18 cellular contexts compared by ENCODE assay signal in the genomic region with DNA sequence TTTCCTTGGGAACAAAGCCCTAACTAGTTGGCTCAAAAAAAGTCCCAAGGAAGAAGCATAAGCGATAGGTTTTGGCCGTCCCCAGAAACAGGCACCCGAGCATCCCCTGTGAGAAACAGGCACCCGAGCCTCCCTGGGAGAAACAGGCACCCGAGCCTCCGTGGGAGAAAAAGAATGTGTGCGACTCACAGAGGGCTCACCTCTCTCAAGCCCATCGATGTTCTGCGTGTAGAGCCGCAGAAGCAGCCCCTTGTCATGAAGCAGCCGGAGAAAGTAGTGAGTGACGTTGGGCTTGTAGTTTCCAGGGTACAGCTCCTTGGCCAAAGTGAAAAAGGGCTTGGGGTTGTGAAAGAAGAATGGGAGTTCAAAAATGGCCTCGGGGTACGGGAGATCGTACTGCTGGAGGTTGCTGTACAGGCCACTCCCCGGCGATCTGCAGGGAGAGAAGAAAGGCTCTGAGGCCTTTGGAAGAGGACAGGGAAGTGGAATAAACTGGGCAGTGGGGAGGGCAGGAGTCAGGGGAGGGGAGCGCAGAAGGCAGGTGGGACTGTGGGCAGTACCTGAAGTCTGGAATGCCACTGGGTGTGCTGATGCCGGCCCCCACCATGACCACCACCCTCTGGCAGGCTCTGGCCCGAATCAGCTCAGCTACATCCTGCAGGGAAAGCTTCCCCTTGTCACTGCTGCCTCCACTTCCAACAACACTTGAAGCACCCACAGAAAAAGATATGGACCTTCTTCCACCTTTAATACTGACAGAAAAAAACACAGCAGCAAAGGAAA. TPM values are rescaled to one million over a fixed set of nuclear protein-coding genes. Genes with fewer than 3 reads are reported as not detected.
DNase-seq lines count a peak whose midpoint lies in the region; ATAC-seq lines count a peak whose summit lies in the region.
"Had no signal": no experiment of that assay in that cellular context is flagged by ENCODE, and none has a peak within 500 bp of the region (broad histone marks: within the 10 kb centered on the region; RNA-seq: fewer than 3 reads in every experiment).

No MANE protein-coding gene starts in this region.

- no peak overlapping the region for H3K4me3 ChIP-seq in CD4-positive, alpha-beta memory T cell (ENCODE audit: low read length in 2 of 2)
- H3K4me3 ChIP-seq: BLaER1 treated with 17β-estradiol and CSF1 and Interleukin-3, amounts not matched to agents 10 nM and 100 nM; GM12878 had no signal

- H3K9me3 Mint-ChIP-seq in activated CD4-positive, alpha-beta memory T cell treated with anti-CD3 and anti-CD28 coated beads for 36 hours, result no peaks in the 10 kb centered on the region
- no peaks in the 10 kb centered on the region for H3K9me3 Mint-ChIP-seq in activated CD4-positive, alpha-beta memory T cell treated with anti-CD3 and anti-CD28 coated beads, Interleukin-2, amount 10 ng/mL, durations not matched to agents 7 days and 5 days
- H3K9me3 Mint-ChIP-seq in CD4-positive, alpha-beta memory T cell, result no peaks in the 10 kb centered on the region
- no peaks in the 10 kb centered on the region for H3K9me3 Mint-ChIP-seq in activated naive CD8-positive, alpha-beta T cell (ENCODE audit: low read depth)
- no peaks in the 10 kb centered on the region for H3K9me3 Mint-ChIP-seq in stimulated activated naive CD8-positive, alpha-beta T cell treated with anti-CD3 and anti-CD28 coated beads, Interleukin-15, amount 100 ng/mL, for 72 hours
- H3K9me3 Mint-ChIP-seq: H9 had no signal

- POLR2A ChIA-PET in activated CD4-positive, alpha-beta memory T cell treated with anti-CD3 and anti-CD28 coated beads for 36 hours (lab: Charles Lee), result no interaction called here
- POLR2A ChIA-PET in activated CD4-positive, alpha-beta memory T cell treated with anti-CD3 and anti-CD28 coated beads, Interleukin-2, amount 10 ng/mL, durations not matched to agents 7 days and 5 days (lab: Charles Lee), result no interaction called here
- POLR2A ChIA-PET in CD4-positive, alpha-beta memory T cell (lab: Charles Lee; ENCODE audit: partially characterized antibody), result interaction anchor here (4.8 to 10.9 kb wide), 2 partner anchors 26 to 47 kb away, joined by 29 to 144 read pairs; a partner anchor contains a TSS

- H3K36me3 Mint-ChIP-seq in activated CD4-positive, alpha-beta memory T cell treated with anti-CD3 and anti-CD28 coated beads for 36 hours, result peaks cover 5% of the 10 kb centered on the region
- peaks cover 6% of the 10 kb centered on the region for H3K36me3 Mint-ChIP-seq in activated CD4-positive, alpha-beta memory T cell treated with anti-CD3 and anti-CD28 coated beads, Interleukin-2, amount 10 ng/mL, durations not matched to agents 7 days and 5 days (ENCODE audit: low read depth)
- peaks cover 3 to 27% of the 10 kb centered on the region in 2 donors for H3K36me3 Mint-ChIP-seq in CD4-positive, alpha-beta memory T cell
- no peaks in the 10 kb centered on the region for H3K36me3 Mint-ChIP-seq in activated naive CD8-positive, alpha-beta T cell

- DNase-seq in activated CD4-positive, alpha-beta memory T cell treated with anti-CD3 and anti-CD28 coated beads for 36 hours, result peak; percentile 4
- no peak for DNase-seq in activated CD4-positive, alpha-beta memory T cell treated with anti-CD3 and anti-CD28 coated beads, Interleukin-2, amount 10 ng/mL, durations not matched to agents 7 days and 5 days
- no peak for DNase-seq in CD4-positive, alpha-beta memory T cell
- DNase-seq in mesenteric fat pad (ENCODE audit: low spot score), result peak; percentile 75
- no peak for DNase-seq in stimulated activated naive CD8-positive, alpha-beta T cell treated with anti-CD3 and anti-CD28 coated beads, Interleukin-15, amount 100 ng/mL, for 72 hours
- DNase-seq in KG1 (lab: John Stamatoyannopoulos, UW), result no peak
- DNase-seq: H9, NCI-H1436 treated with DMSO at 0.1 percent for 48 hours, NCI-H2081 treated with DMSO at 0.1 percent for 48 hours, NCI-H524 had no signal

- H3K27me3 ChIP-seq in CD4-positive, alpha-beta memory T cell (ENCODE audit: insufficient read depth, low read length), result no peaks in the 10 kb centered on the region
- H3K27me3 ChIP-seq: BLaER1 treated with 17β-estradiol and CSF1 and Interleukin-3, amounts not matched to agents 10 nM and 100 nM had no signal

- no peak overlapping the region for H3K27ac Mint-ChIP-seq in activated CD4-positive, alpha-beta memory T cell treated with anti-CD3 and anti-CD28 coated beads for 36 hours
- H3K27ac Mint-ChIP-seq in activated CD4-positive, alpha-beta memory T cell treated with anti-CD3 and anti-CD28 coated beads, Interleukin-2, amount 10 ng/mL, durations not matched to agents 7 days and 5 days, result no peak overlapping the region
- H3K27ac Mint-ChIP-seq in CD4-positive, alpha-beta memory T cell, result peak overlapping the region; percentile 9 to 83 (median 27)
- peak overlapping the region; percentile 59 for H3K27ac Mint-ChIP-seq in activated naive CD8-positive, alpha-beta T cell
- no peak overlapping the region for H3K27ac Mint-ChIP-seq in stimulated activated naive CD8-positive, alpha-beta T cell treated with anti-CD3 and anti-CD28 coated beads, Interleukin-15, amount 100 ng/mL, for 72 hours

- H3K9me3 ChIP-seq in CD4-positive, alpha-beta memory T cell (ENCODE audit: control insufficient read depth in 1 of 2, low read length in 2 of 2), result no peaks in the 10 kb centered on the region
- H3K9me3 ChIP-seq: BLaER1 treated with 17β-estradiol and CSF1 and Interleukin-3, amounts not matched to agents 10 nM and 100 nM had no signal

- no peaks in the 10 kb centered on the region for H3K27me3 Mint-ChIP-seq in activated CD4-positive, alpha-beta memory T cell treated with anti-CD3 and anti-CD28 coated beads for 36 hours
- no peaks in the 10 kb centered on the region for H3K27me3 Mint-ChIP-seq in activated CD4-positive, alpha-beta memory T cell treated with anti-CD3 and anti-CD28 coated beads, Interleukin-2, amount 10 ng/mL, durations not matched to agents 7 days and 5 days
- H3K27me3 Mint-ChIP-seq in CD4-positive, alpha-beta memory T cell, result no peaks in the 10 kb centered on the region
- H3K27me3 Mint-ChIP-seq in activated naive CD8-positive, alpha-beta T cell, result no peaks in the 10 kb centered on the region
- no peaks in the 10 kb centered on the region for H3K27me3 Mint-ChIP-seq in stimulated activated naive CD8-positive, alpha-beta T cell treated with anti-CD3 and anti-CD28 coated beads, Interleukin-15, amount 100 ng/mL, for 72 hours

- intact Hi-C loops in activated CD4-positive, alpha-beta memory T cell treated with anti-CD3 and anti-CD28 coated beads for 36 hours (cut with micrococcal nuclease), result no loop called here
- intact Hi-C loops in CD4-positive, alpha-beta memory T cell (cut with micrococcal nuclease), result no loop called here

- CTCF ChIA-PET in activated CD4-positive, alpha-beta memory T cell treated with anti-CD3 and anti-CD28 coated beads for 36 hours (lab: Charles Lee), result no interaction called here
- CTCF ChIA-PET in activated CD4-positive, alpha-beta memory T cell treated with anti-CD3 and anti-CD28 coated beads, Interleukin-2, amount 10 ng/mL, durations not matched to agents 7 days and 5 days (lab: Charles Lee), result no interaction called here
- CTCF ChIA-PET in CD4-positive, alpha-beta memory T cell (lab: Charles Lee; ENCODE audit: partially characterized antibody), result interaction anchor here (1.5 kb wide), 1 partner anchor 217 kb away, joined by 3 read pairs; a partner anchor contains a TSS

- H3K36me3 ChIP-seq in CD4-positive, alpha-beta memory T cell (ENCODE audit: insufficient read depth, low read length), result no peaks in the 10 kb centered on the region

- peaks cover 17% of the 10 kb centered on the region for H3K4me1 Mint-ChIP-seq in activated CD4-positive, alpha-beta memory T cell treated with anti-CD3 and anti-CD28 coated beads for 36 hours (ENCODE audit: low read depth)
- peaks cover 15% of the 10 kb centered on the region for H3K4me1 Mint-ChIP-seq in activated CD4-positive, alpha-beta memory T cell treated with anti-CD3 and anti-CD28 coated beads, Interleukin-2, amount 10 ng/mL, durations not matched to agents 7 days and 5 days
- peaks cover 14 to 36% (median 24%) of the 10 kb centered on the region in 4 donors for H3K4me1 Mint-ChIP-seq in CD4-positive, alpha-beta memory T cell
- peaks cover 29% of the 10 kb centered on the region for H3K4me1 Mint-ChIP-seq in activated naive CD8-positive, alpha-beta T cell (ENCODE audit: low read depth)
- peaks cover 40% of the 10 kb centered on the region for H3K4me1 Mint-ChIP-seq in stimulated activated naive CD8-positive, alpha-beta T cell treated with anti-CD3 and anti-CD28 coated beads, Interleukin-15, amount 100 ng/mL, for 72 hours

- H3K4me1 ChIP-seq in CD4-positive, alpha-beta memory T cell (ENCODE audit: insufficient read depth, low read length), result peaks cover 17% of the 10 kb centered on the region

- ATAC-seq in stimulated activated naive CD8-positive, alpha-beta T cell treated with anti-CD3 and anti-CD28 coated beads, Interleukin-15, amount 100 ng/mL, for 72 hours, result no peak
- ATAC-seq in GM19035 (IDR thresholded peaks at IDR 0.05; ENCODE audit: unreplicated experiment), result no peak
- ATAC-seq: GM12878 had no signal

- no peak overlapping the region for H3K4me3 Mint-ChIP-seq in activated CD4-positive, alpha-beta memory T cell treated with anti-CD3 and anti-CD28 coated beads for 36 hours
- H3K4me3 Mint-ChIP-seq in activated CD4-positive, alpha-beta memory T cell treated with anti-CD3 and anti-CD28 coated beads, Interleukin-2, amount 10 ng/mL, durations not matched to agents 7 days and 5 days, result no peak overlapping the region
- H3K4me3 Mint-ChIP-seq in CD4-positive, alpha-beta memory T cell, result peak overlapping the region in 1 of 8 donors; percentile 54
- no peak overlapping the region for H3K4me3 Mint-ChIP-seq in activated naive CD8-positive, alpha-beta T cell
- no peak overlapping the region for H3K4me3 Mint-ChIP-seq in stimulated activated naive CD8-positive, alpha-beta T cell treated with anti-CD3 and anti-CD28 coated beads, Interleukin-15, amount 100 ng/mL, for 72 hours

- H3K27ac ChIP-seq in CD4-positive, alpha-beta memory T cell (ENCODE audit: low read depth, low read length), result no peak overlapping the region
- H3K27ac ChIP-seq: BLaER1 treated with 17β-estradiol and CSF1 and Interleukin-3, amounts not matched to agents 10 nM and 100 nM had no signal

RNA-seq across cellular contexts. Expression of a gene that starts 3.2 kb away (rescaled TPM):
- total RNA-seq in activated CD4-positive, alpha-beta memory T cell treated with anti-CD3 and anti-CD28 coated beads for 36 hours, result 10 to 100 TPM; 16.1 to 17.6 TPM
- total RNA-seq in activated CD4-positive, alpha-beta memory T cell treated with anti-CD3 and anti-CD28 coated beads, Interleukin-2, amount 10 ng/mL, durations not matched to agents 7 days and 5 days, result 10 to 100 TPM; 11.6 to 16.3 TPM
- total RNA-seq in CD4-positive, alpha-beta memory T cell, result 10 to 100 TPM; 26.5 to 30.7 TPM
- 10 to 100 TPM; 11.2 to 11.6 TPM for polyA plus RNA-seq in CD4-positive, alpha-beta memory T cell
- 14.1 TPM for total RNA-seq in mesenteric fat pad

RNA-seq across cellular contexts. Expression of a gene that starts 3.8 kb away (rescaled TPM):
- total RNA-seq in activated CD4-positive, alpha-beta memory T cell treated with anti-CD3 and anti-CD28 coated beads for 36 hours, result 100 to 1,000 TPM; 210 to 214 TPM
- 100 to 1,000 TPM; 156 to 160 TPM for total RNA-seq in activated CD4-positive, alpha-beta memory T cell treated with anti-CD3 and anti-CD28 coated beads, Interleukin-2, amount 10 ng/mL, durations not matched to agents 7 days and 5 days
- 100 to 1,000 TPM in 1 of 2 experiments, 10 to 100 TPM in 1; 99.9 to 107 TPM for total RNA-seq in CD4-positive, alpha-beta memory T cell
- 100 to 1,000 TPM; 179 to 247 TPM for polyA plus RNA-seq in CD4-positive, alpha-beta memory T cell
- 100 TPM for total RNA-seq in mesenteric fat pad

RNA-seq across cellular contexts. Expression of a gene that starts 25.5 kb away (rescaled TPM):
- 100 to 1,000 TPM; 100 to 104 TPM for total RNA-seq in activated CD4-positive, alpha-beta memory T cell treated with anti-CD3 and anti-CD28 coated beads for 36 hours
- total RNA-seq in activated CD4-positive, alpha-beta memory T cell treated with anti-CD3 and anti-CD28 coated beads, Interleukin-2, amount 10 ng/mL, durations not matched to agents 7 days and 5 days, result 100 to 1,000 TPM in 1 of 2 experiments, 10 to 100 TPM in 1; 98.7 to 103 TPM
- total RNA-seq in CD4-positive, alpha-beta memory T cell, result 100 to 1,000 TPM in 1 of 2 experiments, 10 to 100 TPM in 1; 96.7 to 111 TPM
- polyA plus RNA-seq in CD4-positive, alpha-beta memory T cell, result 100 to 1,000 TPM in 1 of 2 donors, 10 to 100 TPM in 1; 91.2 to 106 TPM
- total RNA-seq in mesenteric fat pad, result 107 TPM

RNA-seq across cellular contexts. Expression of a gene that starts 25.8 kb away (rescaled TPM):
- total RNA-seq in activated CD4-positive, alpha-beta memory T cell treated with anti-CD3 and anti-CD28 coated beads for 36 hours, result 10 to 100 TPM; 51.0 to 53.2 TPM
- total RNA-seq in activated CD4-positive, alpha-beta memory T cell treated with anti-CD3 and anti-CD28 coated beads, Interleukin-2, amount 10 ng/mL, durations not matched to agents 7 days and 5 days, result 10 to 100 TPM; 39.3 to 44.5 TPM
- total RNA-seq in CD4-positive, alpha-beta memory T cell, result 100 to 1,000 TPM; 122 to 129 TPM
- 10 to 100 TPM; 61.9 to 64.5 TPM for polyA plus RNA-seq in CD4-positive, alpha-beta memory T cell
- 53.4 TPM for total RNA-seq in mesenteric fat pad

RNA-seq across cellular contexts. Expression of a gene that starts 40.1 kb away (rescaled TPM):
- not detected for total RNA-seq in activated CD4-positive, alpha-beta memory T cell treated with anti-CD3 and anti-CD28 coated beads for 36 hours
- total RNA-seq in activated CD4-positive, alpha-beta memory T cell treated with anti-CD3 and anti-CD28 coated beads, Interleukin-2, amount 10 ng/mL, durations not matched to agents 7 days and 5 days, result not detected
- not detected for total RNA-seq in CD4-positive, alpha-beta memory T cell
- polyA plus RNA-seq in CD4-positive, alpha-beta memory T cell, result not detected
- total RNA-seq in mesenteric fat pad, result not detected
- total RNA-seq: A172, G401, GM12878, H9, HT1080, RPMI7951 had no signal
- polyA plus RNA-seq: GM12878 had no signal

Comparison
In these comparisons a context has a peak if more than half of its experiments do, and no peak if none do; other contexts are left out.
1. DNase-seq: peak in activated CD4-positive, alpha-beta memory T cell treated with anti-CD3 and anti-CD28 coated beads for 36 hours (single experiment) and mesenteric fat pad (single experiment); none in activated CD4-positive, alpha-beta memory T cell treated with anti-CD3 and anti-CD28 coated beads, Interleukin-2, amount 10 ng/mL, durations not matched to agents 7 days and 5 days (single experiment), CD4-positive, alpha-beta memory T cell (0 of 5), stimulated activated naive CD8-positive, alpha-beta T cell treated with anti-CD3 and anti-CD28 coated beads, Interleukin-15, amount 100 ng/mL, for 72 hours (0 of 2) and KG1 (single experiment).
2. H3K27ac Mint-ChIP-seq: peak in CD4-positive, alpha-beta memory T cell (7 of 7) and activated naive CD8-positive, alpha-beta T cell (single experiment); none in activated CD4-positive, alpha-beta memory T cell treated with anti-CD3 and anti-CD28 coated beads for 36 hours (single experiment), activated CD4-positive, alpha-beta memory T cell treated with anti-CD3 and anti-CD28 coated beads, Interleukin-2, amount 10 ng/mL, durations not matched to agents 7 days and 5 days (single experiment) and stimulated activated naive CD8-positive, alpha-beta T cell treated with anti-CD3 and anti-CD28 coated beads, Interleukin-15, amount 100 ng/mL, for 72 hours (0 of 2).